ENCODE assay signal across 1 cellular context in genomic region chr3:32856355-32856889, GRCh38.
TF ChIP-seq lines count a peak whose summit lies in the region.

No MANE protein-coding gene starts in this region.

TF ChIP-seq in HepG2, 621 proteins besides CTCF, POLR2A, EP300 and RAD21 (continued from another document):
- TF ChIP-seq TRIM22 (IDR thresholded peaks at IDR 0.05) (no peak), TP53 (CRISPR knock-in tag; conservative IDR thresholded peaks at IDR 0.05) (no peak), RBM22 (optimal IDR thresholded peaks at IDR 0.05; ENCODE audit: low read length) (no peak), AKAP8 (CRISPR knock-in tag; IDR thresholded peaks at IDR 0.05) (no peak), MLX (CRISPR knock-in tag; IDR thresholded peaks at IDR 0.05) (no peak), SETDB1 (CRISPR knock-in tag; IDR thresholded peaks at IDR 0.05; ENCODE audit: borderline replicate concordance) (no peak), TAF1 (CRISPR knock-in tag; IDR thresholded peaks at IDR 0.05) (no peak), NR3C1 (CRISPR knock-in tag; IDR thresholded peaks at IDR 0.05) (no peak), ZNF841 (CRISPR knock-in tag; IDR thresholded peaks at IDR 0.05; ENCODE audit: borderline replicate concordance) (no peak), FUBP1 (CRISPR knock-in tag; IDR thresholded peaks at IDR 0.05; ENCODE audit: borderline replicate concordance) (no peak), NFIC (IDR thresholded peaks at IDR 0.05; ENCODE audit: low read length) (0 out of 2 replicates have a peak, but pooled peaks have one; percentile 9), ZNF280B (CRISPR knock-in tag; IDR thresholded peaks at IDR 0.05; ENCODE audit: borderline replicate concordance) (no peak), ZBTB38 (CRISPR knock-in tag; IDR thresholded peaks at IDR 0.05) (no peak), DNMT3B (CRISPR knock-in tag; conservative IDR thresholded peaks at IDR 0.05) (no peak), ZNF30 (CRISPR knock-in tag; IDR thresholded peaks at IDR 0.05) (no peak), CC2D1A (CRISPR knock-in tag; IDR thresholded peaks at IDR 0.05) (no peak), ZNF121 (CRISPR knock-in tag; IDR thresholded peaks at IDR 0.05) (no peak), SNAI1 (CRISPR knock-in tag; IDR thresholded peaks at IDR 0.05; ENCODE audit: borderline replicate concordance) (no peak), SUZ12 (IDR thresholded peaks at IDR 0.05; ENCODE audit: low read depth, low read length) (no peak), MLLT10 (CRISPR knock-in tag; IDR thresholded peaks at IDR 0.05) (no peak), ZNF737 (CRISPR knock-in tag; IDR thresholded peaks at IDR 0.05; ENCODE audit: borderline replicate concordance) (no peak), CREM (IDR thresholded peaks at IDR 0.05) (no peak), CREM (CRISPR knock-in tag; IDR thresholded peaks at IDR 0.05) (no peak), SATB2 (CRISPR knock-in tag; IDR thresholded peaks at IDR 0.05) (no peak), NR2F6 (IDR thresholded peaks at IDR 0.05) (peak; percentile 43; the same call in 1 of the 2 replicates), NR2F6 (CRISPR knock-in tag; IDR thresholded peaks at IDR 0.05) (peak; percentile 67; the same call in 1 of the 2 replicates), HOXA5 (CRISPR knock-in tag; IDR thresholded peaks at IDR 0.05) (no peak), SOX13 (IDR thresholded peaks at IDR 0.05) (no peak), SOX13 (CRISPR knock-in tag; conservative IDR thresholded peaks at IDR 0.05 in 1 of 2, IDR thresholded peaks at IDR 0.05 in 1 of 2) (0 out of 4 replicates have a peak, but pooled peaks of 1 of the 2 experiments have one; percentile 11), TSC22D2 (CRISPR knock-in tag; IDR thresholded peaks at IDR 0.05; ENCODE audit: borderline replicate concordance) (no peak), ZBED4 (CRISPR knock-in tag; IDR thresholded peaks at IDR 0.05; ENCODE audit: borderline replicate concordance) (no peak), ERF (CRISPR knock-in tag; IDR thresholded peaks at IDR 0.05) (no peak), GZF1 (CRISPR knock-in tag; IDR thresholded peaks at IDR 0.05) (no peak), HNF4G (IDR thresholded peaks at IDR 0.05; ENCODE audit: borderline replicate concordance, low read depth, low read length) (no peak), HNF4G (CRISPR knock-in tag; IDR thresholded peaks at IDR 0.05; ENCODE audit: borderline replicate concordance, low read depth) (no peak), ZBTB4 (CRISPR knock-in tag; IDR thresholded peaks at IDR 0.05; ENCODE audit: borderline replicate concordance) (peak; percentile 17; the same call in 1 of the 2 replicates), ETV6 (CRISPR knock-in tag; conservative IDR thresholded peaks at IDR 0.05) (no peak), UBTF (CRISPR knock-in tag; IDR thresholded peaks at IDR 0.05) (no peak; the same call in 1 of the 2 replicates), ZNF790 (CRISPR knock-in tag; IDR thresholded peaks at IDR 0.05; ENCODE audit: borderline replicate concordance) (no peak), ZNF124 (CRISPR knock-in tag; IDR thresholded peaks at IDR 0.05) (no peak), ZNF792 (CRISPR knock-in tag; IDR thresholded peaks at IDR 0.05) (no peak), NRL (CRISPR knock-in tag; IDR thresholded peaks at IDR 0.05; ENCODE audit: borderline replicate concordance) (no peak), ZNF44 (CRISPR knock-in tag; IDR thresholded peaks at IDR 0.05) (no peak), SRSF9 (IDR thresholded peaks at IDR 0.05; ENCODE audit: borderline replicate concordance, insufficient read depth, low read depth, low read length, poor library complexity, severe bottlenecking) (no peak), ZKSCAN8 (CRISPR knock-in tag; IDR thresholded peaks at IDR 0.05; ENCODE audit: borderline replicate concordance) (no peak)
